In genomic region chr7:139738101-139738489, GRCh38 we compare ENCODE assay signal across 8 cellular contexts. TPM values are rescaled to one million over a fixed set of nuclear protein-coding genes. Genes with fewer than 3 reads are reported as not detected.
DNase-seq lines count a peak whose midpoint lies in the region; ATAC-seq, FAIRE-seq and TF ChIP-seq lines count a peak whose summit lies in the region.

No MANE protein-coding gene starts in this region.

- TF ChIP-seq POLR2A in gastrocnemius medialis (IDR thresholded peaks at IDR 0.05) (no peak), GM12892 (IDR thresholded peaks at IDR 0.05; ENCODE audit: low read depth, low read length) (no peak), prostate gland (IDR thresholded peaks at IDR 0.05) (no peak)

- H3K27me3 ChIP-seq in gastrocnemius medialis (no peaks in the 10 kb centered on the region), prostate gland (replicated peaks; ENCODE audit: insufficient read depth) (no peaks in the 10 kb centered on the region)

- H3K4me3 ChIP-seq in gastrocnemius medialis: no peak overlapping the region
- H3K4me3 ChIP-seq in prostate gland: no peak overlapping the region

- peaks cover 7% of the 10 kb centered on the region for H3K36me3 Mint-ChIP-seq in activated naive CD8-positive, alpha-beta T cell

- DNase-seq in left ventricle myocardium superior: no peak
- no peak for DNase-seq in gastrocnemius medialis
- DNase-seq in GM12892 (ENCODE audit: insufficient read length): no peak
- DNase-seq in DMS153 (lab: John Stamatoyannopoulos, UW): no peak
- no peak for DNase-seq in stimulated activated naive CD4-positive, alpha-beta T cell treated with Interleukin-2 at 50 U/mL for 16 hours (lab: John Stamatoyannopoulos, UW)
- DNase-seq in prostate gland (ENCODE audit: low spot score): no peak

- H3K4me1 ChIP-seq in gastrocnemius medialis: peaks cover 95 to 96% of the 10 kb centered on the region in 2 donors
- peaks cover 3% of the 10 kb centered on the region for H3K4me1 ChIP-seq in prostate gland (replicated peaks)

- H3K9me3 ChIP-seq in KOPT-K1 (ENCODE audit: insufficient read depth, low read length, poor library complexity, severe bottlenecking): no peaks in the 10 kb centered on the region
- no peaks in the 10 kb centered on the region for H3K9me3 ChIP-seq in gastrocnemius medialis
- no peaks in the 10 kb centered on the region for H3K9me3 ChIP-seq in prostate gland

- H3K27me3 Mint-ChIP-seq in activated naive CD8-positive, alpha-beta T cell: no peaks in the 10 kb centered on the region

- ATAC-seq in left ventricle myocardium superior (peak; percentile 45), gastrocnemius medialis (no peak)

- no peaks in the 10 kb centered on the region for H3K36me3 ChIP-seq in KOPT-K1 (ENCODE audit: insufficient read depth, low read length)
- H3K36me3 ChIP-seq in gastrocnemius medialis: no peaks in the 10 kb centered on the region
- H3K36me3 ChIP-seq in prostate gland: no peaks in the 10 kb centered on the region

- TF ChIP-seq CTCF in gastrocnemius medialis (IDR thresholded peaks at IDR 0.05 in 4 of 5, conservative IDR thresholded peaks at IDR 0.05 in 1 of 5) (no peak), prostate gland (IDR thresholded peaks at IDR 0.05) (no peak)

- 70% methylated on average over 6 of the region's 6 CpGs for WGBS in prostate gland

- H3K4me1 Mint-ChIP-seq in activated naive CD8-positive, alpha-beta T cell (ENCODE audit: low read depth): peaks cover 47% of the 10 kb centered on the region

- H3K27ac Mint-ChIP-seq in activated naive CD8-positive, alpha-beta T cell: peak overlapping the region; percentile 86

- intact Hi-C loops in left ventricle myocardium superior (cut with micrococcal nuclease) (loop anchor here (10.0 kb wide), 1 partner anchor 83 kb away; no protein-coding TSS in a partner anchor), gastrocnemius medialis (cut with DNase I; ENCODE audit: low total_unique reads) (no loop called here), prostate gland (cut with DNase I) (loop anchor here (5.0 kb wide), 1 partner anchor 56 kb away; no protein-coding TSS in a partner anchor)

- in situ Hi-C loops in gastrocnemius medialis (cut with MboI; ENCODE audit: low sequenced_read_pairs in 4 of 4): loop anchor here in 1 of 4 donors (25.0 kb wide), 1 partner anchor 501 kb away; the partner anchor contains the start of gene UBN2

- peak overlapping the region; percentile 22 for H3K27ac ChIP-seq in KOPT-K1 (ENCODE audit: low read depth, low read length, poor library complexity, severe bottlenecking)
- H3K27ac ChIP-seq in gastrocnemius medialis: peak overlapping the region; percentile 91 to 93 (median 92)
- H3K27ac ChIP-seq in prostate gland: no peak overlapping the region

- peak overlapping the region; percentile 31 for H3K4me3 Mint-ChIP-seq in activated naive CD8-positive, alpha-beta T cell

- no peak for FAIRE-seq in GM12892 (lab: Jason Lieb, UNC)

- H3K9me3 Mint-ChIP-seq in activated naive CD8-positive, alpha-beta T cell (ENCODE audit: low read depth): no peaks in the 10 kb centered on the region

RNA-seq across cellular contexts. Expression of gene HIPK2, which starts 39.7 kb away (rescaled TPM):
- total RNA-seq in left ventricle myocardium superior (103 TPM), gastrocnemius medialis (10 to 100 TPM; 30.5 to 77.4 (median 58.9) TPM), prostate gland (10 to 100 TPM; 54.4 to 72.7 TPM)
- polyA plus RNA-seq in GM12892 (2012; ENCODE audit: missing spikeins): 26.3 TPM

Comparison
In these comparisons a context has a peak if more than half of its experiments do, and no peak if none do; other contexts are left out.
1. H3K27ac ChIP-seq: peak in KOPT-K1 (single experiment) and gastrocnemius medialis (4 of 4); none in prostate gland (0 of 2).